Comparison of ENCODE assay signal across 24 cellular contexts in the genomic region with DNA sequence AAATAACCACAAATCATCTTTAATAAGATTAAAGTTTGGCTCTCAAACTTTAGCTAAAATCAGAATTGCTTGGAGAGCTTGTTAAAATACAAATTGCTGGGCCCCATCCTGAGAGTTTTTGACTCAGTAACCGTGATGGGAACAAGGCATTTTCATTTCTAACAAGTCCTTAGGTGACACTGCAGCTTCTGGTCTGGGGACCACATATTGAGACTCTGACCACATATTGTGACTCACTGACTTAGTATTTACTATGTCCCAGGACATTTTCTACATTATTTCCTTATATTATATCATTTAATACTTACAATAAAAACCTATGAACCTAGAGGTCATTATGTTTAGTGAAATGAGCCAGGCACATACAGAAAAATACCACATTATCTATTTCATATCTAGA.
"Had no signal": no experiment of that assay in that cellular context is flagged by ENCODE, and none has a peak within 500 bp of the region (broad histone marks: within the 10 kb centered on the region; RNA-seq: fewer than 3 reads in every experiment).

No MANE protein-coding gene starts in this region.

- H3K27me3 ChIP-seq: hepatocyte, neutrophil, ovary, tibial artery had no signal

- DNase-seq: activated CD4-positive, alpha-beta memory T cell treated with anti-CD3 and anti-CD28 coated beads, Interleukin-2, amount 10 ng/mL, durations not matched to agents 7 days and 5 days; activated CD4-positive, alpha-beta T cell treated with anti-CD3 and anti-CD28 coated beads, Interleukin-2, amount 10 ng/mL, durations not matched to agents 24 days and 14 days; activated effector memory CD4-positive, alpha-beta T cell treated with anti-CD3 and anti-CD28 coated beads, Interleukin-2, amount 50 U/mL, for 16 hours; activated naive CD4-positive, alpha-beta T cell treated with anti-CD3 and anti-CD28 coated beads, Interleukin-2, amount 10 ng/mL, durations not matched to agents 7 days and 5 days; caudate nucleus; dermis blood vessel endothelial cell; effector CD8-positive, alpha-beta T cell; foreskin melanocyte; immature natural killer cell; left ventricle myocardium inferior; ovary; right cardiac atrium; stimulated activated CD4-positive, alpha-beta T cell treated with anti-CD3 and anti-CD28 coated beads, Interleukin-12 subunit alpha, Interleukin-12 subunit beta, amount 100 ng/mL, for 4 hours; stimulated activated CD4-positive, alpha-beta T cell treated with anti-CD3 and anti-CD28 coated beads, Interleukin-4, amount 100 ng/mL, for 4 hours; stimulated activated naive CD8-positive, alpha-beta T cell treated with anti-CD3 and anti-CD28 coated beads, Interleukin-15, Interleukin-2, amounts not matched to agents 100 U/mL and 50 U/mL, for 24 hours; substantia nigra; tibial artery had no signal

- H3K79me2 ChIP-seq: hepatocyte had no signal

- H3K4me2 ChIP-seq: hepatocyte had no signal

- H3K36me3 ChIP-seq: left ventricle myocardium inferior, neutrophil, ovary, prostate gland, tibial artery had no signal

- H3K4me1 ChIP-seq: left ventricle myocardium inferior, prostate gland, tibial artery had no signal

- H3K4me3 Mint-ChIP-seq: activated CD4-positive, alpha-beta memory T cell treated with anti-CD3 and anti-CD28 coated beads, Interleukin-2, amount 10 ng/mL, durations not matched to agents 7 days and 5 days; activated CD4-positive, alpha-beta T cell treated with anti-CD3 and anti-CD28 coated beads, Interleukin-2, amount 10 ng/mL, durations not matched to agents 24 days and 14 days; activated naive CD4-positive, alpha-beta T cell treated with anti-CD3 and anti-CD28 coated beads, Interleukin-2, amount 10 ng/mL, durations not matched to agents 7 days and 5 days; brain; immature natural killer cell; mesothelial cell of epicardium; natural killer cell treated with Interleukin-12 subunit alpha and Interleukin-12 subunit beta and Interleukin-15 and Interleukin-18, amount 100 ng/mL, for 72 hours; T-helper 1 cell treated with Interleukin-12 subunit alpha and Interleukin-12 subunit beta and Interleukin-4 antibody, amounts not matched to agents 30 μg/mL and 1 μg/mL, for 36 hours had no signal

- H3K9me3 Mint-ChIP-seq: activated CD4-positive, alpha-beta memory T cell treated with anti-CD3 and anti-CD28 coated beads, Interleukin-2, amount 10 ng/mL, durations not matched to agents 7 days and 5 days; activated CD4-positive, alpha-beta T cell treated with anti-CD3 and anti-CD28 coated beads, Interleukin-2, amount 10 ng/mL, durations not matched to agents 24 days and 14 days; activated naive CD4-positive, alpha-beta T cell treated with anti-CD3 and anti-CD28 coated beads, Interleukin-2, amount 10 ng/mL, durations not matched to agents 7 days and 5 days had no signal

- H3K4me3 ChIP-seq: hepatocyte, left ventricle myocardium inferior, ovary, prostate gland, tibial artery had no signal

- H3K27ac ChIP-seq: hepatocyte, left ventricle myocardium inferior, neutrophil, ovary, prostate gland, tibial artery had no signal

- H3K27me3 Mint-ChIP-seq: activated CD4-positive, alpha-beta memory T cell treated with anti-CD3 and anti-CD28 coated beads, Interleukin-2, amount 10 ng/mL, durations not matched to agents 7 days and 5 days; activated CD4-positive, alpha-beta T cell treated with anti-CD3 and anti-CD28 coated beads, Interleukin-2, amount 10 ng/mL, durations not matched to agents 24 days and 14 days; activated naive CD4-positive, alpha-beta T cell treated with anti-CD3 and anti-CD28 coated beads, Interleukin-2, amount 10 ng/mL, durations not matched to agents 7 days and 5 days; brain; natural killer cell treated with Interleukin-12 subunit alpha and Interleukin-12 subunit beta and Interleukin-15 and Interleukin-18, amount 100 ng/mL, for 72 hours had no signal

- H2AFZ ChIP-seq: hepatocyte had no signal

- H3K27ac Mint-ChIP-seq: activated CD4-positive, alpha-beta memory T cell treated with anti-CD3 and anti-CD28 coated beads, Interleukin-2, amount 10 ng/mL, durations not matched to agents 7 days and 5 days; activated CD4-positive, alpha-beta T cell treated with anti-CD3 and anti-CD28 coated beads, Interleukin-2, amount 10 ng/mL, durations not matched to agents 24 days and 14 days; activated naive CD4-positive, alpha-beta T cell treated with anti-CD3 and anti-CD28 coated beads, Interleukin-2, amount 10 ng/mL, durations not matched to agents 7 days and 5 days; brain; immature natural killer cell; mesothelial cell of epicardium; natural killer cell treated with Interleukin-12 subunit alpha and Interleukin-12 subunit beta and Interleukin-15 and Interleukin-18, amount 100 ng/mL, for 72 hours; T-helper 1 cell treated with Interleukin-12 subunit alpha and Interleukin-12 subunit beta and Interleukin-4 antibody, amounts not matched to agents 30 μg/mL and 1 μg/mL, for 36 hours had no signal

- H3K4me1 Mint-ChIP-seq: activated CD4-positive, alpha-beta memory T cell treated with anti-CD3 and anti-CD28 coated beads, Interleukin-2, amount 10 ng/mL, durations not matched to agents 7 days and 5 days; activated CD4-positive, alpha-beta T cell treated with anti-CD3 and anti-CD28 coated beads, Interleukin-2, amount 10 ng/mL, durations not matched to agents 24 days and 14 days; activated naive CD4-positive, alpha-beta T cell treated with anti-CD3 and anti-CD28 coated beads, Interleukin-2, amount 10 ng/mL, durations not matched to agents 7 days and 5 days; brain; immature natural killer cell; mesothelial cell of epicardium had no signal

- H3K36me3 Mint-ChIP-seq: activated naive CD4-positive, alpha-beta T cell treated with anti-CD3 and anti-CD28 coated beads, Interleukin-2, amount 10 ng/mL, durations not matched to agents 7 days and 5 days; brain; immature natural killer cell; mesothelial cell of epicardium; natural killer cell treated with Interleukin-12 subunit alpha and Interleukin-12 subunit beta and Interleukin-15 and Interleukin-18, amount 100 ng/mL, for 72 hours had no signal

- ATAC-seq: natural killer cell treated with Interleukin-12 subunit alpha and Interleukin-12 subunit beta and Interleukin-15 and Interleukin-18, amount 100 ng/mL, for 72 hours; right cardiac atrium; stimulated activated naive CD8-positive, alpha-beta T cell treated with anti-CD3 and anti-CD28 coated beads, Interleukin-15, Interleukin-2, amounts not matched to agents 100 U/mL and 50 U/mL, for 24 hours had no signal

- H3K9me3 ChIP-seq: neutrophil, ovary, prostate gland, tibial artery had no signal
